Comparison of ENCODE assay signal across 1 cellular context in genomic region chr16:29805232-29806095, GRCh38.
TF ChIP-seq lines count a peak whose summit lies in the region.

No MANE protein-coding gene starts in this region.

TF ChIP-seq in HEK293, 187 proteins besides CTCF, POLR2A, EP300 and RAD21 (continued from another document and continues in another):
- TF ChIP-seq, protein P1, sequence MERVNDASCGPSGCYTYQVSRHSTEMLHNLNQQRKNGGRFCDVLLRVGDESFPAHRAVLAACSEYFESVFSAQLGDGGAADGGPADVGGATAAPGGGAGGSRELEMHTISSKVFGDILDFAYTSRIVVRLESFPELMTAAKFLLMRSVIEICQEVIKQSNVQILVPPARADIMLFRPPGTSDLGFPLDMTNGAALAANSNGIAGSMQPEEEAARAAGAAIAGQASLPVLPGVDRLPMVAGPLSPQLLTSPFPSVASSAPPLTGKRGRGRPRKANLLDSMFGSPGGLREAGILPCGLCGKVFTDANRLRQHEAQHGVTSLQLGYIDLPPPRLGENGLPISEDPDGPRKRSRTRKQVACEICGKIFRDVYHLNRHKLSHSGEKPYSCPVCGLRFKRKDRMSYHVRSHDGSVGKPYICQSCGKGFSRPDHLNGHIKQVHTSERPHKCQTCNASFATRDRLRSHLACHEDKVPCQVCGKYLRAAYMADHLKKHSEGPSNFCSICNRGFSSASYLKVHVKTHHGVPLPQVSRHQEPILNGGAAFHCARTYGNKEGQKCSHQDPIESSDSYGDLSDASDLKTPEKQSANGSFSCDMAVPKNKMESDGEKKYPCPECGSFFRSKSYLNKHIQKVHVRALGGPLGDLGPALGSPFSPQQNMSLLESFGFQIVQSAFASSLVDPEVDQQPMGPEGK (tag by site-specific recombination; IDR thresholded peaks at IDR 0.05): peak; percentile 100
- TF ChIP-seq ZNF660 (tag by site-specific recombination; IDR thresholded peaks at IDR 0.05) (peak; percentile 97; the same call in 1 of the 2 replicates), ZNF549 (tag by site-specific recombination; IDR thresholded peaks at IDR 0.05) (no peak), ZNF544 (tag by site-specific recombination; IDR thresholded peaks at IDR 0.05) (no peak), SCRT2 (tag by site-specific recombination; IDR thresholded peaks at IDR 0.05) (no peak), ZNF501 (tag by site-specific recombination; IDR thresholded peaks at IDR 0.05) (no peak), EGR2 (tag by site-specific recombination; IDR thresholded peaks at IDR 0.05; ENCODE audit: low read depth) (peak; percentile 69), ZSCAN16 (tag by site-specific recombination; IDR thresholded peaks at IDR 0.05) (no peak), ZNF529 (tag by site-specific recombination; IDR thresholded peaks at IDR 0.05; ENCODE audit: insufficient replicate concordance) (no peak), ZNF785 (tag by site-specific recombination; IDR thresholded peaks at IDR 0.05) (peak; percentile 76), ZBTB8A (tag by site-specific recombination; IDR thresholded peaks at IDR 0.05) (peak; percentile 96), ZNF23 (tag by site-specific recombination; IDR thresholded peaks at IDR 0.05; ENCODE audit: borderline replicate concordance) (no peak), ZFHX2 (tag by site-specific recombination; conservative IDR thresholded peaks at IDR 0.05) (peak; percentile 76), ZNF48 (tag by site-specific recombination; IDR thresholded peaks at IDR 0.05) (no peak), ZNF366 (tag by site-specific recombination; conservative IDR thresholded peaks at IDR 0.05) (no peak), IKZF3 (tag by site-specific recombination; IDR thresholded peaks at IDR 0.05) (no peak), ZNF24 (tag by site-specific recombination; IDR thresholded peaks at IDR 0.05) (peak; percentile 95), BCL11B (tag by site-specific recombination; IDR thresholded peaks at IDR 0.05; ENCODE audit: low read depth) (peak; percentile 36; the same call in 1 of the 2 replicates), ZBTB26 (tag by site-specific recombination; optimal IDR thresholded peaks at IDR 0.05) (peak; percentile 100), ZNF433 (tag by site-specific recombination; IDR thresholded peaks at IDR 0.05; ENCODE audit: low read depth) (no peak), ZNF211 (tag by site-specific recombination; IDR thresholded peaks at IDR 0.05; ENCODE audit: low read depth) (no peak), ZNF76 (tag by site-specific recombination; IDR thresholded peaks at IDR 0.05; ENCODE audit: borderline replicate concordance, low read depth) (peak; percentile 85), PRDM6 (tag by site-specific recombination; IDR thresholded peaks at IDR 0.05) (peak; percentile 68; the same call in 1 of the 2 replicates), KLF1 (tag by site-specific recombination; IDR thresholded peaks at IDR 0.05) (peak; percentile 97), ZNF692 (tag by site-specific recombination; IDR thresholded peaks at IDR 0.05) (peak; percentile 95), PRDM2 (tag by site-specific recombination; IDR thresholded peaks at IDR 0.05; ENCODE audit: borderline replicate concordance) (no peak), ZNF768 (tag by site-specific recombination; IDR thresholded peaks at IDR 0.05) (no peak; the same call in 1 of the 2 replicates), ZNF174 (tag by site-specific recombination; IDR thresholded peaks at IDR 0.05) (no peak), REPIN1 (tag by site-specific recombination; IDR thresholded peaks at IDR 0.05; ENCODE audit: low read depth) (no peak; the same call in 1 of the 2 replicates), ZNF146 (tag by site-specific recombination; IDR thresholded peaks at IDR 0.05) (peak; percentile 69; the same call in 1 of the 2 replicates), ZNF830 (tag by site-specific recombination; IDR thresholded peaks at IDR 0.05; ENCODE audit: low read depth) (no peak), GLIS1 (tag by site-specific recombination; IDR thresholded peaks at IDR 0.05) (peak; percentile 78), ZNF670 (tag by site-specific recombination; IDR thresholded peaks at IDR 0.05; ENCODE audit: low read depth) (no peak), ZNF10 (tag by site-specific recombination; IDR thresholded peaks at IDR 0.05) (peak; percentile 80), YY1 (tag by site-specific recombination; IDR thresholded peaks at IDR 0.05) (peak; percentile 94), ZNF777 (tag by site-specific recombination; IDR thresholded peaks at IDR 0.05; ENCODE audit: borderline replicate concordance) (0 out of 2 replicates have a peak, but pooled peaks have one; percentile 2), ZNF423 (tag by site-specific recombination; IDR thresholded peaks at IDR 0.05) (no peak), KLF7 (tag by site-specific recombination; IDR thresholded peaks at IDR 0.05; ENCODE audit: borderline replicate concordance) (peak; percentile 99)
- TF ChIP-seq, protein P2, sequence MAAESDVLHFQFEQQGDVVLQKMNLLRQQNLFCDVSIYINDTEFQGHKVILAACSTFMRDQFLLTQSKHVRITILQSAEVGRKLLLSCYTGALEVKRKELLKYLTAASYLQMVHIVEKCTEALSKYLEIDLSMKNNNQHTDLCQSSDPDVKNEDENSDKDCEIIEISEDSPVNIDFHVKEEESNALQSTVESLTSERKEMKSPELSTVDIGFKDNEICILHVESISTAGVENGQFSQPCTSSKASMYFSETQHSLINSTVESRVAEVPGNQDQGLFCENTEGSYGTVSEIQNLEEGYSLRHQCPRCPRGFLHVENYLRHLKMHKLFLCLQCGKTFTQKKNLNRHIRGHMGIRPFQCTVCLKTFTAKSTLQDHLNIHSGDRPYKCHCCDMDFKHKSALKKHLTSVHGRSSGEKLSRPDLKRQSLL (tag by site-specific recombination; IDR thresholded peaks at IDR 0.05): peak; percentile 33; the same call in 1 of the 2 replicates
- TF ChIP-seq, protein P3, sequence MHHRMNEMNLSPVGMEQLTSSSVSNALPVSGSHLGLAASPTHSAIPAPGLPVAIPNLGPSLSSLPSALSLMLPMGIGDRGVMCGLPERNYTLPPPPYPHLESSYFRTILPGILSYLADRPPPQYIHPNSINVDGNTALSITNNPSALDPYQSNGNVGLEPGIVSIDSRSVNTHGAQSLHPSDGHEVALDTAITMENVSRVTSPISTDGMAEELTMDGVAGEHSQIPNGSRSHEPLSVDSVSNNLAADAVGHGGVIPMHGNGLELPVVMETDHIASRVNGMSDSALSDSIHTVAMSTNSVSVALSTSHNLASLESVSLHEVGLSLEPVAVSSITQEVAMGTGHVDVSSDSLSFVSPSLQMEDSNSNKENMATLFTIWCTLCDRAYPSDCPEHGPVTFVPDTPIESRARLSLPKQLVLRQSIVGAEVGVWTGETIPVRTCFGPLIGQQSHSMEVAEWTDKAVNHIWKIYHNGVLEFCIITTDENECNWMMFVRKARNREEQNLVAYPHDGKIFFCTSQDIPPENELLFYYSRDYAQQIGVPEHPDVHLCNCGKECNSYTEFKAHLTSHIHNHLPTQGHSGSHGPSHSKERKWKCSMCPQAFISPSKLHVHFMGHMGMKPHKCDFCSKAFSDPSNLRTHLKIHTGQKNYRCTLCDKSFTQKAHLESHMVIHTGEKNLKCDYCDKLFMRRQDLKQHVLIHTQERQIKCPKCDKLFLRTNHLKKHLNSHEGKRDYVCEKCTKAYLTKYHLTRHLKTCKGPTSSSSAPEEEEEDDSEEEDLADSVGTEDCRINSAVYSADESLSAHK (tag by site-specific recombination; IDR thresholded peaks at IDR 0.05): peak; percentile 65
- TF ChIP-seq, protein P4, sequence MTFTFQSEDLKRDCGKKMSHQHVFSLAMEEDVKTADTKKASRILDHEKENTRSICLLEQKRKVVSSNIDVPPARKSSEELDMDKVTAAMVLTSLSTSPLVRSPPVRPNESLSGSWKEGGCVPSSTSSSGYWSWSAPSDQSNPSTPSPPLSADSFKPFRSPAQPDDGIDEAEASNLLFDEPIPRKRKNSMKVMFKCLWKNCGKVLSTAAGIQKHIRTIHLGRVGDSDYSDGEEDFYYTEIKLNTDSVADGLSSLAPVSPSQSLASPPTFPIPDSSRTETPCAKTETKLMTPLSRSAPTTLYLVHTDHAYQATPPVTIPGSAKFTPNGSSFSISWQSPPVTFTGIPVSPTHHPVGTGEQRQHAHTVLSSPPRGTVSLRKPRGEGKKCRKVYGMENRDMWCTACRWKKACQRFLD (tag by site-specific recombination; IDR thresholded peaks at IDR 0.05): no peak
- TF ChIP-seq, protein P5, sequence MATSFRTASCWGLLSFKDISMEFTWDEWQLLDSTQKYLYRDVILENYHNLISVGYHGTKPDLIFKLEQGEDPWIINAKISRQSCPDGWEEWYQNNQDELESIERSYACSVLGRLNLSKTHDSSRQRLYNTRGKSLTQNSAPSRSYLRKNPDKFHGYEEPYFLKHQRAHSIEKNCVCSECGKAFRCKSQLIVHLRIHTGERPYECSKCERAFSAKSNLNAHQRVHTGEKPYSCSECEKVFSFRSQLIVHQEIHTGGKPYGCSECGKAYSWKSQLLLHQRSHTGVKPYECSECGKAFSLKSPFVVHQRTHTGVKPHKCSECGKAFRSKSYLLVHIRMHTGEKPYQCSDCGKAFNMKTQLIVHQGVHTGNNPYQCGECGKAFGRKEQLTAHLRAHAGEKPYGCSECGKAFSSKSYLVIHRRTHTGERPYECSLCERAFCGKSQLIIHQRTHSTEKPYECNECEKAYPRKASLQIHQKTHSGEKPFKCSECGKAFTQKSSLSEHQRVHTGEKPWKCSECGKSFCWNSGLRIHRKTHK (tag by site-specific recombination; IDR thresholded peaks at IDR 0.05): no peak
